In genomic region chr1:160739098-160739511, GRCh38 we compare ENCODE assay signal across 9 cellular contexts. TPM values are rescaled to one million over a fixed set of nuclear protein-coding genes. Genes with fewer than 3 reads are reported as not detected.
DNase-seq lines count a peak whose midpoint lies in the region; ATAC-seq and TF ChIP-seq lines count a peak whose summit lies in the region.
"Had no signal": no experiment of that assay in that cellular context is flagged by ENCODE, and none has a peak within 500 bp of the region (broad histone marks: within the 10 kb centered on the region; RNA-seq: fewer than 3 reads in every experiment).

TSS of gene SLAMF7 (plus strand) at chr1:160739247. CDS start at chr1:160739302, 55 bp downstream.

- peak within 1 kb of the TSS; percentile 72 to 81 for H3K4me3 Mint-ChIP-seq in activated T-cell treated with anti-CD3 and anti-CD28 coated beads, Interleukin-2, amount 50 U/mL, for 72 hours

- no peaks in the 10 kb centered on the region for H3K27me3 Mint-ChIP-seq in activated T-cell treated with anti-CD3 and anti-CD28 coated beads, Interleukin-2, amount 50 U/mL, for 72 hours (ENCODE audit: low read depth)

- intact Hi-C loops in mucosa of descending colon (cut with DNase I, micrococcal nuclease): no loop called here

- H3K36me3 Mint-ChIP-seq in activated T-cell treated with anti-CD3 and anti-CD28 coated beads, Interleukin-2, amount 50 U/mL, for 72 hours (ENCODE audit: insufficient read depth in 2 of 2): peaks cover 7 to 39% of the 10 kb centered on the region in 2 donors

- H3K4me1 Mint-ChIP-seq in activated T-cell treated with anti-CD3 and anti-CD28 coated beads, Interleukin-2, amount 50 U/mL, for 72 hours (ENCODE audit: low read depth): peaks cover 67% of the 10 kb centered on the region

- peak within 1 kb of the TSS; percentile 74 for H3K27ac Mint-ChIP-seq in activated T-cell treated with anti-CD3 and anti-CD28 coated beads, Interleukin-2, amount 50 U/mL, for 72 hours

- ATAC-seq in activated T-cell treated with anti-CD3 and anti-CD28 coated beads, Interleukin-2, amount 50 U/mL, for 72 hours (replicated peaks in 1 of 2): peak; percentile 69 to 78
- ATAC-seq in HG02938 (IDR thresholded peaks at IDR 0.05; ENCODE audit: unreplicated experiment) (peak; percentile 61), mucosa of descending colon (peak; percentile 82)

- no peak within 1 kb of the TSS for H3K4me3 ChIP-seq in mucosa of descending colon

- TF ChIP-seq CTCF in mucosa of descending colon (IDR thresholded peaks at IDR 0.05): no peak

- peak in 1 of 2 donors; percentile 50 for DNase-seq in activated T-cell treated with anti-CD3 and anti-CD28 coated beads, Interleukin-2, amount 50 U/mL, for 72 hours
- DNase-seq in activated T-cell treated with anti-CD3 and anti-CD28 coated beads, Interleukin-2, amount 50 U/mL, for 1 hour: no peak
- peak; percentile 94 for DNase-seq in SIG-M5 treated with dmso at 0.1 percent for 504 hours (lab: John Stamatoyannopoulos, UW; ENCODE audit: unreplicated experiment)
- DNase-seq in mucosa of descending colon: peak in 1 of 3 donors; percentile 55
- no peak for DNase-seq in 8988T
- DNase-seq in NCI-H1092 (lab: John Stamatoyannopoulos, UW): no peak
- no peak for DNase-seq in activated CD4-positive, CD25-positive, alpha-beta regulatory T cell treated with anti-CD3 and anti-CD28 coated beads, Interleukin-2, amount 50 U/mL, for 72 hours

- no peaks in the 10 kb centered on the region for H3K4me1 ChIP-seq in mucosa of descending colon (ENCODE audit: low read depth)

- no peaks in the 10 kb centered on the region for H3K9me3 ChIP-seq in mucosa of descending colon

- H3K9me3 Mint-ChIP-seq in activated T-cell treated with anti-CD3 and anti-CD28 coated beads, Interleukin-2, amount 50 U/mL, for 72 hours: peaks cover 2 to 7% of the 10 kb centered on the region in 2 donors

- no peaks in the 10 kb centered on the region for H3K36me3 ChIP-seq in mucosa of descending colon (ENCODE audit: low read depth)

RNA-seq across cellular contexts. Expression of gene SLAMF7, which starts in this region (rescaled TPM):
- 10 to 100 TPM; 42.6 to 68.3 TPM for total RNA-seq in activated T-cell treated with anti-CD3 and anti-CD28 coated beads, Interleukin-2, amount 50 U/mL, for 72 hours
- 10 to 100 TPM in 2 of 3 donors, 1 to 10 TPM in 1; 6.4 to 12.7 (median 10.1) TPM for total RNA-seq in mucosa of descending colon
- total RNA-seq: lung microvascular endothelial cell had no signal
